1 cellular context compared by ENCODE assay signal in genomic region chr9:100428871-100429654, GRCh38.
TF ChIP-seq lines count a peak whose summit lies in the region.

No MANE protein-coding gene starts in this region.

TF ChIP-seq in K562, 482 proteins besides CTCF, POLR2A, EP300 and RAD21 (continued from another document and continues in another):
- TF ChIP-seq, protein P1, sequence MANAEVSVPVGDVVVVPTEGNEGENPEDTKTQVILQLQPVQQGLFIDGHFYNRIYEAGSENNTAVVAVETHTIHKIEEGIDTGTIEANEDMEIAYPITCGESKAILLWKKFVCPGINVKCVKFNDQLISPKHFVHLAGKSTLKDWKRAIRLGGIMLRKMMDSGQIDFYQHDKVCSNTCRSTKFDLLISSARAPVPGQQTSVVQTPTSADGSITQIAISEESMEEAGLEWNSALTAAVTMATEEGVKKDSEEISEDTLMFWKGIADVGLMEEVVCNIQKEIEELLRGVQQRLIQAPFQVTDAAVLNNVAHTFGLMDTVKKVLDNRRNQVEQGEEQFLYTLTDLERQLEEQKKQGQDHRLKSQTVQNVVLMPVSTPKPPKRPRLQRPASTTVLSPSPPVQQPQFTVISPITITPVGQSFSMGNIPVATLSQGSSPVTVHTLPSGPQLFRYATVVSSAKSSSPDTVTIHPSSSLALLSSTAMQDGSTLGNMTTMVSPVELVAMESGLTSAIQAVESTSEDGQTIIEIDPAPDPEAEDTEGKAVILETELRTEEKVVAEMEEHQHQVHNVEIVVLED (CRISPR knock-in tag; IDR thresholded peaks at IDR 0.05): no peak
- TF ChIP-seq SOX6 (IDR thresholded peaks at IDR 0.05): peak; percentile 52; the same call in 1 of the 2 replicates
- peak; percentile 84 for TF ChIP-seq SMARCA4 (IDR thresholded peaks at IDR 0.05)
- TF ChIP-seq HOXB6 (CRISPR knock-in tag; IDR thresholded peaks at IDR 0.05; ENCODE audit: borderline replicate concordance): no peak
- no peak for TF ChIP-seq ARNT (IDR thresholded peaks at IDR 0.05)
- no peak for TF ChIP-seq SFPQ (IDR thresholded peaks at IDR 0.05; ENCODE audit: low read depth, low read length)
- TF ChIP-seq KDM2B (CRISPR knock-in tag; IDR thresholded peaks at IDR 0.05): no peak
- no peak for TF ChIP-seq NFE2L1 (tag; IDR thresholded peaks at IDR 0.05; ENCODE audit: borderline replicate concordance, low read depth)
- TF ChIP-seq MYNN (IDR thresholded peaks at IDR 0.05): no peak
- TF ChIP-seq MYNN (CRISPR knock-in tag; IDR thresholded peaks at IDR 0.05): no peak
- TF ChIP-seq SPI1 (IDR thresholded peaks at IDR 0.05; ENCODE audit: borderline replicate concordance, low read depth, low read length): peak; percentile 48; the same call in 1 of the 2 replicates
- TF ChIP-seq DACH1 (IDR thresholded peaks at IDR 0.05; ENCODE audit: partially characterized antibody): no peak
- TF ChIP-seq SNRNP70 (optimal IDR thresholded peaks at IDR 0.05; ENCODE audit: low read depth, low read length): no peak
- TF ChIP-seq, protein P2, sequence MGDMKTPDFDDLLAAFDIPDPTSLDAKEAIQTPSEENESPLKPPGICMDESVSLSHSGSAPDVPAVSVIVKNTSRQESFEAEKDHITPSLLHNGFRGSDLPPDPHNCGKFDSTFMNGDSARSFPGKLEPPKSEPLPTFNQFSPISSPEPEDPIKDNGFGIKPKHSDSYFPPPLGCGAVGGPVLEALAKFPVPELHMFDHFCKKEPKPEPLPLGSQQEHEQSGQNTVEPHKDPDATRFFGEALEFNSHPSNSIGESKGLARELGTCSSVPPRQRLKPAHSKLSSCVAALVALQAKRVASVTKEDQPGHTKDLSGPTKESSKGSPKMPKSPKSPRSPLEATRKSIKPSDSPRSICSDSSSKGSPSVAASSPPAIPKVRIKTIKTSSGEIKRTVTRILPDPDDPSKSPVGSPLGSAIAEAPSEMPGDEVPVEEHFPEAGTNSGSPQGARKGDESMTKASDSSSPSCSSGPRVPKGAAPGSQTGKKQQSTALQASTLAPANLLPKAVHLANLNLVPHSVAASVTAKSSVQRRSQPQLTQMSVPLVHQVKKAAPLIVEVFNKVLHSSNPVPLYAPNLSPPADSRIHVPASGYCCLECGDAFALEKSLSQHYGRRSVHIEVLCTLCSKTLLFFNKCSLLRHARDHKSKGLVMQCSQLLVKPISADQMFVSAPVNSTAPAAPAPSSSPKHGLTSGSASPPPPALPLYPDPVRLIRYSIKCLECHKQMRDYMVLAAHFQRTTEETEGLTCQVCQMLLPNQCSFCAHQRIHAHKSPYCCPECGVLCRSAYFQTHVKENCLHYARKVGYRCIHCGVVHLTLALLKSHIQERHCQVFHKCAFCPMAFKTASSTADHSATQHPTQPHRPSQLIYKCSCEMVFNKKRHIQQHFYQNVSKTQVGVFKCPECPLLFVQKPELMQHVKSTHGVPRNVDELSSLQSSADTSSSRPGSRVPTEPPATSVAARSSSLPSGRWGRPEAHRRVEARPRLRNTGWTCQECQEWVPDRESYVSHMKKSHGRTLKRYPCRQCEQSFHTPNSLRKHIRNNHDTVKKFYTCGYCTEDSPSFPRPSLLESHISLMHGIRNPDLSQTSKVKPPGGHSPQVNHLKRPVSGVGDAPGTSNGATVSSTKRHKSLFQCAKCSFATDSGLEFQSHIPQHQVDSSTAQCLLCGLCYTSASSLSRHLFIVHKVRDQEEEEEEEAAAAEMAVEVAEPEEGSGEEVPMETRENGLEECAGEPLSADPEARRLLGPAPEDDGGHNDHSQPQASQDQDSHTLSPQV (IDR thresholded peaks at IDR 0.05): 0 out of 2 replicates have a peak, but pooled peaks have one; percentile 43
- TF ChIP-seq HMGN3 (IDR thresholded peaks at IDR 0.05; ENCODE audit: borderline replicate concordance, extremely low read depth, insufficient read length, low read depth, low read length): no peak
- peak; percentile 89 for TF ChIP-seq JUNB (CRISPR knock-in tag; conservative IDR thresholded peaks at IDR 0.05)
- no peak for TF ChIP-seq GTF2E2 (tag; IDR thresholded peaks at IDR 0.05)
- peak; percentile 31; the same call in 1 of the 2 replicates for TF ChIP-seq EP400 (IDR thresholded peaks at IDR 0.05)
- no peak for TF ChIP-seq SP1 (CRISPR knock-in tag; IDR thresholded peaks at IDR 0.05)
- TF ChIP-seq TGIF2 (CRISPR knock-in tag; IDR thresholded peaks at IDR 0.05): no peak
- TF ChIP-seq NR2F6 (CRISPR knock-in tag; IDR thresholded peaks at IDR 0.05): no peak
- no peak for TF ChIP-seq RFX5 (IDR thresholded peaks at IDR 0.05; ENCODE audit: low read depth, low read length)
- no peak for TF ChIP-seq BMI1 (IDR thresholded peaks at IDR 0.05; ENCODE audit: low read length)
- TF ChIP-seq ETS2 (tag; IDR thresholded peaks at IDR 0.05; ENCODE audit: borderline replicate concordance, poor library complexity, severe bottlenecking): no peak
- TF ChIP-seq SMARCB1 (IDR thresholded peaks at IDR 0.05; ENCODE audit: insufficient read length, low read depth): no peak
- no peak for TF ChIP-seq CSDE1 (IDR thresholded peaks at IDR 0.05)
- no peak for TF ChIP-seq FOXJ3 (CRISPR knock-in tag; IDR thresholded peaks at IDR 0.05)
- no peak for TF ChIP-seq HMGXB4 (CRISPR knock-in tag; IDR thresholded peaks at IDR 0.05)
- TF ChIP-seq RBM14 (IDR thresholded peaks at IDR 0.05; ENCODE audit: borderline replicate concordance, insufficient read depth, low read depth, low read length): no peak
- TF ChIP-seq JUND (IDR thresholded peaks at IDR 0.05; ENCODE audit: borderline replicate concordance, low read depth, low read length): peak; percentile 93
- peak; percentile 96 for TF ChIP-seq JUND (tag; IDR thresholded peaks at IDR 0.05; ENCODE audit: borderline replicate concordance, low read depth, low read length)
- TF ChIP-seq NFE2 (IDR thresholded peaks at IDR 0.05; ENCODE audit: low read depth): peak; percentile 83
- no peak for TF ChIP-seq U2AF1 (optimal IDR thresholded peaks at IDR 0.05; ENCODE audit: low read depth, low read length)
- no peak for TF ChIP-seq XRCC5 (IDR thresholded peaks at IDR 0.05; ENCODE audit: low read depth, low read length)
- TF ChIP-seq, protein P3, sequence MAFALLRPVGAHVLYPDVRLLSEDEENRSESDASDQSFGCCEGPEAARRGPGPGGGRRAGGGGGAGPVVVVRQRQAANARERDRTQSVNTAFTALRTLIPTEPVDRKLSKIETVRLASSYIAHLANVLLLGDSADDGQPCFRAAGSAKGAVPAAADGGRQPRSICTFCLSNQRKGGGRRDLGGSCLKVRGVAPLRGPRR (CRISPR knock-in tag; IDR thresholded peaks at IDR 0.05): no peak
- TF ChIP-seq CTCFL (IDR thresholded peaks at IDR 0.05; ENCODE audit: borderline replicate concordance, insufficient read depth, low read depth, low read length, poor library complexity, severe bottlenecking): no peak
- TF ChIP-seq STAT6 (CRISPR knock-in tag; IDR thresholded peaks at IDR 0.05): no peak
- no peak for TF ChIP-seq HES1 (IDR thresholded peaks at IDR 0.05; ENCODE audit: low read depth)
- no peak for TF ChIP-seq FUS (optimal IDR thresholded peaks at IDR 0.05; ENCODE audit: low read depth, low read length)
- 0 out of 2 replicates have a peak, but pooled peaks have one; percentile 5 for TF ChIP-seq CREM (IDR thresholded peaks at IDR 0.05; ENCODE audit: low read depth)
- TF ChIP-seq CEBPB (tag; IDR thresholded peaks at IDR 0.05): no peak
- no peak for TF ChIP-seq ASH1L (IDR thresholded peaks at IDR 0.05; ENCODE audit: borderline replicate concordance, low read depth, partially characterized antibody)
- peak; percentile 96 for TF ChIP-seq FOSL1 (tag; conservative IDR thresholded peaks at IDR 0.05)
- TF ChIP-seq POLR3G (IDR thresholded peaks at IDR 0.05; ENCODE audit: extremely low read depth, insufficient read length, insufficient replicate concordance): no peak
- no peak for TF ChIP-seq MCM7 (IDR thresholded peaks at IDR 0.05)
- TF ChIP-seq, protein P4, sequence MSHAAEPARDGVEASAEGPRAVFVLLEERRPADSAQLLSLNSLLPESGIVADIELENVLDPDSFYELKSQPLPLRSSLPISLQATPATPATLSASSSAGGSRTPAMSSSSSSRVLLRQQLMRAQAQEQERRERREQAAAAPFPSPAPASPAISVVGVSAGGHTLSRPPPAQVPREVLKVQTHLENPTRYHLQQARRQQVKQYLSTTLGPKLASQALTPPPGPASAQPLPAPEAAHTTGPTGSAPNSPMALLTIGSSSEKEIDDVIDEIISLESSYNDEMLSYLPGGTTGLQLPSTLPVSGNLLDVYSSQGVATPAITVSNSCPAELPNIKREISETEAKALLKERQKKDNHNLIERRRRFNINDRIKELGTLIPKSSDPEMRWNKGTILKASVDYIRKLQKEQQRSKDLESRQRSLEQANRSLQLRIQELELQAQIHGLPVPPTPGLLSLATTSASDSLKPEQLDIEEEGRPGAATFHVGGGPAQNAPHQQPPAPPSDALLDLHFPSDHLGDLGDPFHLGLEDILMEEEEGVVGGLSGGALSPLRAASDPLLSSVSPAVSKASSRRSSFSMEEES (CRISPR knock-in tag; IDR thresholded peaks at IDR 0.05): no peak
- no peak for TF ChIP-seq FOXP1 (CRISPR knock-in tag; IDR thresholded peaks at IDR 0.05)
- no peak for TF ChIP-seq TAF7 (tag; IDR thresholded peaks at IDR 0.05)
